ENCODE assay signal across 29 cellular contexts in the genomic region with DNA sequence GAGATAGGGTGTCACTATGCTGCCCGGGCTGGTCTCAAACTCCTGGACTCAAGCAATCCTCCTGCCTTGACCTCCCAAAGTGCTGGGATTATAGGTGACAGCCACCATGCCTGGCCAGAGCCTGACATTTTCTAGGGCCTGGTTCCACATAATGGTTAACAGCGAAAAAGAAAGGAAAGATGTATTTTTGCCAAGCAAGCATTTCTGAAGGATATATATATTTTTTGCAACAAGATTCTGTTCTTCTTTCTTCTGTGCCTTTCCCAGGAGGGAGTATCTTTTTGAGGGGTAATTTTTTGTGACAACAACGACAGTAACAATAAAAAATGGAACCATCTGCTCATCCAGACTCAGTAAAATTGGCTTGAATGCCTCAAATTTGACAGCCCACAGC. TPM values are rescaled to one million over a fixed set of nuclear protein-coding genes. Genes with fewer than 3 reads are reported as not detected.
"Had no signal": no experiment of that assay in that cellular context is flagged by ENCODE, and none has a peak within 500 bp of the region (broad histone marks: within the 10 kb centered on the region; RNA-seq: fewer than 3 reads in every experiment).

No MANE protein-coding gene starts in this region.

- H3K36me3 ChIP-seq: colonic mucosa, esophagus squamous epithelium, gastrocnemius medialis, heart right ventricle, left lung, lower lobe of right lung had no signal

- H3K4me3 ChIP-seq: colonic mucosa, esophagus squamous epithelium, gastrocnemius medialis, heart right ventricle, left lung, lower lobe of right lung, mucosa of descending colon had no signal

- H3K9me3 ChIP-seq: colonic mucosa, esophagus squamous epithelium, gastrocnemius medialis, heart right ventricle, left lung, lower lobe of right lung, mucosa of descending colon had no signal

- ATAC-seq: effector memory CD8-positive, alpha-beta T cell; esophagus mucosa; gastrocnemius medialis; heart right ventricle; left cardiac atrium; left lung; left ventricle myocardium superior; lower lobe of right lung; mucosa of descending colon had no signal

- H3K27me3 ChIP-seq: colonic mucosa, esophagus squamous epithelium, gastrocnemius medialis, heart right ventricle, left lung had no signal

- H3K4me1 ChIP-seq: colonic mucosa, esophagus squamous epithelium, gastrocnemius medialis, heart right ventricle, left lung, lower lobe of right lung had no signal

- H3K27ac ChIP-seq: colonic mucosa, epithelial cell of prostate, esophagus squamous epithelium, gastrocnemius medialis, heart right ventricle, left lung, lower lobe of right lung had no signal

- FAIRE-seq: endometrium, islet of Langerhans, keratinocyte had no signal

- DNase-seq: colonic mucosa; cortex of kidney; effector CD8-positive, alpha-beta T cell; effector memory CD8-positive, alpha-beta T cell; endodermal cell; erythroblast; esophagus squamous epithelium; foreskin fibroblast; foreskin melanocyte; gastrocnemius medialis; glutamatergic neuron; head of caudate nucleus; heart right ventricle; hippocampal formation; left cardiac atrium; left lung; left ventricle myocardium superior; lower lobe of right lung; mesenchymal stem cell; mucosa of descending colon had no signal

RNA-seq across cellular contexts. Expression of a gene that starts 21.7 kb away (rescaled TPM):
- total RNA-seq: dermis microvascular lymphatic vessel endothelial cell, esophagus mucosa, kidney epithelial cell, lung microvascular endothelial cell, mesenteric fat pad had no signal
